24 cellular contexts compared by ENCODE assay signal in the genomic region with DNA sequence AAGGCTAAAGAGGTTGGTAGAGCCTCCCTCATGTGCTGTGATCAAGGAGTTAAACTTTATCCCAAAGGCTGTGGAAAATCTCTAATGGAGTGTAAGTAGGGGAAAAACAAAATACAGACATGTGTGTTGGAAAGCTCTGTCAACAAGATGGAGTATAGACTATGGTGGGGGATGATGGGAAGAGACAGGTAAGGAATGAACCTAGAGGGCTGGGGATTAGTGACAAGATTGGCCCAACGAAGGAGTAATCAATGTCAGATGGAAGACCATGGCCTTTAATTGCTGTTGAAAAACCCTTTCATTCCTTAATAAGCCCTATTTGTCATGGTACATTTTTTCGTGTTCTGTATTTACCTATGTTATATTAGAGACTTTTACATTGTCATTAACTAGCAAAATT.
"Had no signal": no experiment of that assay in that cellular context is flagged by ENCODE, and none has a peak within 500 bp of the region (broad histone marks: within the 10 kb centered on the region; RNA-seq: fewer than 3 reads in every experiment).

No MANE protein-coding gene starts in this region.

- H3K79me2 ChIP-seq: hepatocyte had no signal

- H2AFZ ChIP-seq: hepatocyte had no signal

- H3K4me3 ChIP-seq: hepatocyte, left lung, left ventricle myocardium inferior, lower lobe of right lung, lung, mucosa of descending colon had no signal

- FAIRE-seq: islet of Langerhans, keratinocyte had no signal

- ATAC-seq: left cardiac atrium; left colon; left lobe of liver; left lung; left ventricle myocardium superior; lower lobe of right lung; mucosa of descending colon; naive thymus-derived CD4-positive, alpha-beta T cell had no signal

- H3K27me3 ChIP-seq: hepatocyte, left lung had no signal

- DNase-seq: hippocampal formation; hypothalamus; immature natural killer cell; islet precursor cell; kidney; kidney glomerular epithelial cell; left cardiac atrium; left colon; left lung; left ventricle myocardium inferior; left ventricle myocardium superior; lower lobe of right lung; mammary epithelial cell; mesenchymal stem cell; mesendoderm; midbrain; mucosa of descending colon; naive B cell; naive thymus-derived CD4-positive, alpha-beta T cell had no signal

- H3K27ac ChIP-seq: hepatocyte, left lung, left ventricle myocardium inferior, lower lobe of right lung had no signal

- H3K4me2 ChIP-seq: hepatocyte had no signal

- H3K4me1 ChIP-seq: left lung, lower lobe of right lung had no signal

- H3K36me3 ChIP-seq: left lung, left ventricle myocardium inferior, lower lobe of right lung had no signal
